In genomic region chr1:201917362-201918033, GRCh38 we compare ENCODE assay signal across 1 cellular context.
TF ChIP-seq lines count a peak whose summit lies in the region.

No MANE protein-coding gene starts in this region.

TF ChIP-seq in SK-N-SH, 30 proteins besides CTCF, POLR2A, EP300 and RAD21 (continued from another document):
- TF ChIP-seq REST (IDR thresholded peaks at IDR 0.05; ENCODE audit: low read depth, low read length) (no peak), MEF2A (IDR thresholded peaks at IDR 0.05; ENCODE audit: borderline replicate concordance, low read depth) (no peak), CHD2 (IDR thresholded peaks at IDR 0.05; ENCODE audit: low read length, partially characterized antibody) (no peak), RXRA (IDR thresholded peaks at IDR 0.05; ENCODE audit: borderline replicate concordance, low read depth) (no peak), FOXM1 (IDR thresholded peaks at IDR 0.05; ENCODE audit: low read depth) (no peak), NRF1 (IDR thresholded peaks at IDR 0.05; ENCODE audit: low read depth, low read length) (no peak), FOXJ3 (CRISPR knock-in tag; IDR thresholded peaks at IDR 0.05) (no peak), USF1 (IDR thresholded peaks at IDR 0.05; ENCODE audit: borderline replicate concordance, low read depth) (no peak), YY1 (IDR thresholded peaks at IDR 0.05; ENCODE audit: low read depth) (no peak), TEAD4 (IDR thresholded peaks at IDR 0.05; ENCODE audit: borderline replicate concordance, insufficient read depth) (0 out of 2 replicates have a peak, but pooled peaks have one; percentile 16), ZBTB33 (IDR thresholded peaks at IDR 0.05; ENCODE audit: borderline replicate concordance, low read depth) (no peak), PBX3 (IDR thresholded peaks at IDR 0.05) (no peak), FOSL2 (IDR thresholded peaks at IDR 0.05; ENCODE audit: borderline replicate concordance, low read depth) (peak; percentile 57; the same call in 1 of the 2 replicates), SMC3 (IDR thresholded peaks at IDR 0.05; ENCODE audit: low read depth, low read length) (no peak), GATA2 (CRISPR knock-in tag; IDR thresholded peaks at IDR 0.05) (no peak), TCF12 (IDR thresholded peaks at IDR 0.05) (peak; percentile 25; the same call in 1 of the 2 replicates), SIN3A (IDR thresholded peaks at IDR 0.05; ENCODE audit: borderline replicate concordance, low read depth, low read length) (no peak), RCOR1 (IDR thresholded peaks at IDR 0.05; ENCODE audit: low read length) (no peak), MAX (IDR thresholded peaks at IDR 0.05; ENCODE audit: low read depth) (no peak), GABPA (IDR thresholded peaks at IDR 0.05; ENCODE audit: low read depth) (no peak), ELF1 (IDR thresholded peaks at IDR 0.05) (no peak)
TF ChIP-seq in SK-N-SH: peak in this region for 5.
